3 cellular contexts compared by ENCODE assay signal in the genomic region with DNA sequence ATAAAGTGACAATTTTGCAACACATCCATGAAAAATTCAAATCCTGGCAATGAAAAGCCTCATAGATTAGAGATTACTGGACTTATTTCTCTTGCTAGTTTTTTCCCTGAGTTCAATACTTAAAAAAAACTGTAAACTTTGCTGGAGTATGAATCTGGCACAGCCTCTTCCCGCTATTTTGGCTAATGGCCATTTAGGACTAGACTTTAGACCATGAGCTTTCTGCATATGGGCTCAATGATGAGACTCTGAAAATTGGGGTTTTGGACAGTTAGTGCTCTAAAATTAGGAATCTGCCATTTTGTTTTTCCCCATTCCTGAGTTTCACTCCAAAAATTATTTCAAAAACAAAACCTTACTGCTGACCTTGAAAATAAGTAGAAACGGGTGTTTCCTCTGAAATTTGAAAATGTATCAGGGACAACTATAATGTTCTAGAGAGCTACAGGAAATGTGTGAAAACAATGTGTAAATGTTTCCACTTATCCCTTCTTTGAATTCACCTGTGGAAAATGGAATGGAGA.
TF ChIP-seq lines count a peak whose summit lies in the region.

No MANE protein-coding gene starts in this region.

TF ChIP-seq in liver, 16 proteins besides CTCF, POLR2A, EP300 and RAD21 (continued from another document):
- TF ChIP-seq GABPA (IDR thresholded peaks at IDR 0.05 in 1 of 2, conservative IDR thresholded peaks at IDR 0.05 in 1 of 2): no peak
- TF ChIP-seq HNF4G (IDR thresholded peaks at IDR 0.05): no peak
- TF ChIP-seq HNF4A (conservative IDR thresholded peaks at IDR 0.05): peak; percentile 25 to 74
- peak in 1 of 2 donors; percentile 3 for TF ChIP-seq RXRA (IDR thresholded peaks at IDR 0.05)
- TF ChIP-seq ZBTB33 (IDR thresholded peaks at IDR 0.05): no peak
- no peak for TF ChIP-seq FOXA2 (IDR thresholded peaks at IDR 0.05)
- TF ChIP-seq EGR1 (IDR thresholded peaks at IDR 0.05; ENCODE audit: low read depth in 2 of 2): no peak
- TF ChIP-seq NR2F2 (IDR thresholded peaks at IDR 0.05): no peak
- TF ChIP-seq, protein P1, sequence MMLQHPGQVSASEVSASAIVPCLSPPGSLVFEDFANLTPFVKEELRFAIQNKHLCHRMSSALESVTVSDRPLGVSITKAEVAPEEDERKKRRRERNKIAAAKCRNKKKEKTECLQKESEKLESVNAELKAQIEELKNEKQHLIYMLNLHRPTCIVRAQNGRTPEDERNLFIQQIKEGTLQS (IDR thresholded peaks at IDR 0.05): no peak
- no peak for TF ChIP-seq SP1 (IDR thresholded peaks at IDR 0.05)
- no peak for TF ChIP-seq JUND (IDR thresholded peaks at IDR 0.05)

TF ChIP-seq in HepG2, 621 proteins besides CTCF, POLR2A, EP300 and RAD21 (continued from another document and continues in another):
- TF ChIP-seq, protein P2, sequence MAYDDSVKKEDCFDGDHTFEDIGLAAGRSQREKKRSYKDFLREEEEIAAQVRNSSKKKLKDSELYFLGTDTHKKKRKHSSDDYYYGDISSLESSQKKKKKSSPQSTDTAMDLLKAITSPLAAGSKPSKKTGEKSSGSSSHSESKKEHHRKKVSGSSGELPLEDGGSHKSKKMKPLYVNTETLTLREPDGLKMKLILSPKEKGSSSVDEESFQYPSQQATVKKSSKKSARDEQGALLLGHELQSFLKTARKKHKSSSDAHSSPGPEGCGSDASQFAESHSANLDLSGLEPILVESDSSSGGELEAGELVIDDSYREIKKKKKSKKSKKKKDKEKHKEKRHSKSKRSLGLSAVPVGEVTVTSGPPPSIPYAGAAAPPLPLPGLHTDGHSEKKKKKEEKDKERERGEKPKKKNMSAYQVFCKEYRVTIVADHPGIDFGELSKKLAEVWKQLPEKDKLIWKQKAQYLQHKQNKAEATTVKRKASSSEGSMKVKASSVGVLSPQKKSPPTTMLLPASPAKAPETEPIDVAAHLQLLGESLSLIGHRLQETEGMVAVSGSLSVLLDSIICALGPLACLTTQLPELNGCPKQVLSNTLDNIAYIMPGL (CRISPR knock-in tag; IDR thresholded peaks at IDR 0.05; ENCODE audit: borderline replicate concordance in 1 of 2, low read depth in 1 of 2): no peak
- no peak for TF ChIP-seq IRX3 (CRISPR knock-in tag; IDR thresholded peaks at IDR 0.05; ENCODE audit: borderline replicate concordance, low read depth)
- TF ChIP-seq, protein P3, sequence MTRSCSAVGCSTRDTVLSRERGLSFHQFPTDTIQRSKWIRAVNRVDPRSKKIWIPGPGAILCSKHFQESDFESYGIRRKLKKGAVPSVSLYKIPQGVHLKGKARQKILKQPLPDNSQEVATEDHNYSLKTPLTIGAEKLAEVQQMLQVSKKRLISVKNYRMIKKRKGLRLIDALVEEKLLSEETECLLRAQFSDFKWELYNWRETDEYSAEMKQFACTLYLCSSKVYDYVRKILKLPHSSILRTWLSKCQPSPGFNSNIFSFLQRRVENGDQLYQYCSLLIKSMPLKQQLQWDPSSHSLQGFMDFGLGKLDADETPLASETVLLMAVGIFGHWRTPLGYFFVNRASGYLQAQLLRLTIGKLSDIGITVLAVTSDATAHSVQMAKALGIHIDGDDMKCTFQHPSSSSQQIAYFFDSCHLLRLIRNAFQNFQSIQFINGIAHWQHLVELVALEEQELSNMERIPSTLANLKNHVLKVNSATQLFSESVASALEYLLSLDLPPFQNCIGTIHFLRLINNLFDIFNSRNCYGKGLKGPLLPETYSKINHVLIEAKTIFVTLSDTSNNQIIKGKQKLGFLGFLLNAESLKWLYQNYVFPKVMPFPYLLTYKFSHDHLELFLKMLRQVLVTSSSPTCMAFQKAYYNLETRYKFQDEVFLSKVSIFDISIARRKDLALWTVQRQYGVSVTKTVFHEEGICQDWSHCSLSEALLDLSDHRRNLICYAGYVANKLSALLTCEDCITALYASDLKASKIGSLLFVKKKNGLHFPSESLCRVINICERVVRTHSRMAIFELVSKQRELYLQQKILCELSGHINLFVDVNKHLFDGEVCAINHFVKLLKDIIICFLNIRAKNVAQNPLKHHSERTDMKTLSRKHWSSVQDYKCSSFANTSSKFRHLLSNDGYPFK (CRISPR knock-in tag; IDR thresholded peaks at IDR 0.05; ENCODE audit: borderline replicate concordance): no peak
- TF ChIP-seq, protein P4, sequence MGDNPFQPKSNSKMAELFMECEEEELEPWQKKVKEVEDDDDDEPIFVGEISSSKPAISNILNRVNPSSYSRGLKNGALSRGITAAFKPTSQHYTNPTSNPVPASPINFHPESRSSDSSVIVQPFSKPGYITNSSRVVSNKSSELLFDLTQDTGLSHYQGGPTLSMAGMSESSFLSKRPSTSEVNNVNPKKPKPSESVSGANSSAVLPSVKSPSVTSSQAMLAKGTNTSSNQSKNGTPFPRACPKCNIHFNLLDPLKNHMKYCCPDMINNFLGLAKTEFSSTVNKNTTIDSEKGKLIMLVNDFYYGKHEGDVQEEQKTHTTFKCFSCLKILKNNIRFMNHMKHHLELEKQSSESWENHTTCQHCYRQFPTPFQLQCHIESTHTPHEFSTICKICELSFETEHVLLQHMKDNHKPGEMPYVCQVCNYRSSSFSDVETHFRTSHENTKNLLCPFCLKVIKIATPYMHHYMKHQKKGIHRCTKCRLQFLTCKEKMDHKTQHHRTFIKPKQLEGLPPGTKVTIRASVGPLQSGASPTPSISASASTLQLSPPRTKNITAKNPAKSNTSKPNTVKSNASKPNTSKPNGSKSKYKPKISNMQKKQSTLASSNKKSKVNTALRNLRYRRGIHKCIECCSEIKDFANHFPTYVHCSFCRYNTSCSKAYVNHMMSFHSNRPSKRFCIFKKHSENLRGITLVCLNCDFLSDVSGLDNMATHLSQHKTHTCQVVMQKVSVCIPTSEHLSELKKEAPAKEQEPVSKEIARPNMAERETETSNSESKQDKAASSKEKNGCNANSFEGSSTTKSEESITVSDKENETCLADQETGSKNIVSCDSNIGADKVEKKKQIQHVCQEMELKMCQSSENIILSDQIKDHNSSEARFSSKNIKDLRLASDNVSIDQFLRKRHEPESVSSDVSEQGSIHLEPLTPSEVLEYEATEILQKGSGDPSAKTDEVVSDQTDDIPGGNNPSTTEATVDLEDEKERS (CRISPR knock-in tag; IDR thresholded peaks at IDR 0.05): no peak
- no peak for TF ChIP-seq PHF20 (CRISPR knock-in tag; IDR thresholded peaks at IDR 0.05)
- TF ChIP-seq SMYD3 (CRISPR knock-in tag; IDR thresholded peaks at IDR 0.05): no peak
- TF ChIP-seq PLSCR1 (CRISPR knock-in tag; IDR thresholded peaks at IDR 0.05; ENCODE audit: borderline replicate concordance): no peak
- TF ChIP-seq ZBTB8A (CRISPR knock-in tag; IDR thresholded peaks at IDR 0.05; ENCODE audit: borderline replicate concordance, low read depth): no peak
- no peak for TF ChIP-seq ZNF546 (CRISPR knock-in tag; conservative IDR thresholded peaks at IDR 0.05)
- TF ChIP-seq KLF6 (CRISPR knock-in tag; IDR thresholded peaks at IDR 0.05): no peak
- no peak for TF ChIP-seq ZNF10 (CRISPR knock-in tag; IDR thresholded peaks at IDR 0.05; ENCODE audit: borderline replicate concordance, low read depth)
- no peak for TF ChIP-seq DPF2 (CRISPR knock-in tag; IDR thresholded peaks at IDR 0.05; ENCODE audit: borderline replicate concordance, low read depth)
- no peak for TF ChIP-seq FOXA1 (IDR thresholded peaks at IDR 0.05)
- no peak for TF ChIP-seq FOXA1 (CRISPR knock-in tag; IDR thresholded peaks at IDR 0.05)

TF ChIP-seq in K562, 482 proteins besides CTCF, POLR2A, EP300 and RAD21 (continued from another document):
- TF ChIP-seq E2F8 (IDR thresholded peaks at IDR 0.05; ENCODE audit: low read depth, partially characterized antibody) (no peak), BACH1 (tag; IDR thresholded peaks at IDR 0.05) (no peak), GABPB1 (CRISPR knock-in tag; IDR thresholded peaks at IDR 0.05) (no peak), BRCA1 (IDR thresholded peaks at IDR 0.05) (no peak), BRCA1 (CRISPR knock-in tag; IDR thresholded peaks at IDR 0.05) (no peak), PRPF4 (IDR thresholded peaks at IDR 0.05; ENCODE audit: insufficient read depth, low read depth, low read length, poor library complexity, severe bottlenecking) (no peak), ZBED1 (IDR thresholded peaks at IDR 0.05) (no peak), GABPA (tag; conservative IDR thresholded peaks at IDR 0.05; ENCODE audit: low read depth) (no peak), XRCC3 (IDR thresholded peaks at IDR 0.05) (no peak), TEAD1 (CRISPR knock-in tag; IDR thresholded peaks at IDR 0.05) (no peak)
- TF ChIP-seq, protein P5, sequence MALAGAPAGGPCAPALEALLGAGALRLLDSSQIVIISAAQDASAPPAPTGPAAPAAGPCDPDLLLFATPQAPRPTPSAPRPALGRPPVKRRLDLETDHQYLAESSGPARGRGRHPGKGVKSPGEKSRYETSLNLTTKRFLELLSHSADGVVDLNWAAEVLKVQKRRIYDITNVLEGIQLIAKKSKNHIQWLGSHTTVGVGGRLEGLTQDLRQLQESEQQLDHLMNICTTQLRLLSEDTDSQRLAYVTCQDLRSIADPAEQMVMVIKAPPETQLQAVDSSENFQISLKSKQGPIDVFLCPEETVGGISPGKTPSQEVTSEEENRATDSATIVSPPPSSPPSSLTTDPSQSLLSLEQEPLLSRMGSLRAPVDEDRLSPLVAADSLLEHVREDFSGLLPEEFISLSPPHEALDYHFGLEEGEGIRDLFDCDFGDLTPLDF (CRISPR knock-in tag; IDR thresholded peaks at IDR 0.05): no peak
